Comparison of ENCODE assay signal across 14 cellular contexts in the genomic region with DNA sequence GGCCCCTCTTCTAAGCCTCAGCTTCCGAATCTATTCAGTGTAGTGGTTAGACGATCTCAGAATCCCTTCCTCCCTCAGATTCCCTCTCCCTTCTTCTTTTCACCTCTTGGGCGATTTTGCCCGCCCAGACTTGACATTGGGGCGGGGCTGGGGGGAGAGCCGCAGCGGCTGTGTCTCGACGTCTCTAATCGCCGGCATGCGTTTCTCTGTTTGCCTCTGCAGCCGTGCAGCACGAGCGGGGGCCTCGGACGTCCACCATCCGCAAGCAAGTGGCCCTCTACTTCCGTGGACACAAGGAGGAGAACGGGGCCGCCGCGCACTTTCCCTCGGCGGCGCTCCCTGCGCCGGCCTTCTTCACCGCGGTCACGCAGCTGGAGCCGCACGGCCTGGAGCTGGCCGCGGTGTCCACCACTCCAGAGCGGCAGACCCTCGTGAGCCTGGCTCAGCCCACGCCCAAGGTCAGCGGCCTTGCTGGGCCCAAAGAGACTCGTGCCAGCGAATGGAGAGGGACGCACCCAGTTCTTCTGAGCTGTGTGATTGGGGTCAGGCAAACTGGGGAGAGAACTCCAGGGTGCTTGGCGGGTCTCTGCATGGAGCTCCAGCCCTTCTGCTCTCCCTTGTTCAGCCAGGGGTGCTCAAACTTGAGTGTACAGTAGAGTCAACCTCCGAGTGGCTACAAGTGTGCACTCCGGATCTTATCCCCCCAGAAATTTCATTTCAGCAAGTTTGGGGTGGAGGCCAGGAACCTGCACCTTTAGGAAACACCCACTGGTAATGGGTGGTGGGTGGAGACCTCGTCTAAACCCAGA. TPM values are rescaled to one million over a fixed set of nuclear protein-coding genes. Genes with fewer than 3 reads are reported as not detected.
DNase-seq lines count a peak whose midpoint lies in the region; ATAC-seq and TF ChIP-seq lines count a peak whose summit lies in the region.
"Had no signal": no experiment of that assay in that cellular context is flagged by ENCODE, and none has a peak within 500 bp of the region (broad histone marks: within the 10 kb centered on the region; RNA-seq: fewer than 3 reads in every experiment).

No MANE protein-coding gene starts in this region.

- peaks cover 2% of the 10 kb centered on the region for H3K4me1 ChIP-seq in NT2/D1 (ENCODE audit: insufficient read depth, insufficient read length)
- H3K4me1 ChIP-seq in esophagus muscularis mucosa = peaks cover 12 to 26% (median 23%) of the 10 kb centered on the region in 4 donors

- peaks cover 15% of the 10 kb centered on the region for H3K4me1 Mint-ChIP-seq in CD4-positive, alpha-beta T cell (ENCODE audit: low read depth)
- H3K4me1 Mint-ChIP-seq in neural crest cell = peaks cover 12% of the 10 kb centered on the region

- no peaks in the 10 kb centered on the region for H3K36me3 Mint-ChIP-seq in CD4-positive, alpha-beta T cell (ENCODE audit: low read depth)
- no peaks in the 10 kb centered on the region for H3K36me3 Mint-ChIP-seq in neural crest cell (ENCODE audit: low read depth)

- no peak for TF ChIP-seq CTCF in CD4-positive, alpha-beta T cell (IDR thresholded peaks at IDR 0.05)
- TF ChIP-seq CTCF in esophagus muscularis mucosa (IDR thresholded peaks at IDR 0.05) = no peak
- no peak for TF ChIP-seq CTCF in neural crest cell (conservative IDR thresholded peaks at IDR 0.05)

- intact Hi-C loops in CD4-positive, alpha-beta T cell (cut with DNase I, micrococcal nuclease) = no loop called here
- intact Hi-C loops in esophagus muscularis mucosa (cut with DNase I) = no loop called here

- no peak for DNase-seq in CD4-positive, alpha-beta T cell
- DNase-seq in NT2/D1 (ENCODE audit: low read depth, low spot score) = no peak
- no peak for DNase-seq in esophagus muscularis mucosa (ENCODE audit: extremely low spot score)
- DNase-seq in neural crest cell (ENCODE audit: low read depth, low spot score) = no peak
- no peak for DNase-seq in NCI-H128 (lab: John Stamatoyannopoulos, UW; ENCODE audit: unreplicated experiment)
- DNase-seq in NCI-H2029 (lab: John Stamatoyannopoulos, UW) = no peak
- DNase-seq: activated CD4-positive, alpha-beta T cell treated with anti-CD3 and anti-CD28 coated beads, Interleukin-2, amount 10 ng/mL, durations not matched to agents 7 days and 5 days; cerebellar nuclear complex; DND-41; heart right ventricle had no signal

- TF ChIP-seq POLR2A in esophagus muscularis mucosa (IDR thresholded peaks at IDR 0.05; ENCODE audit: low read depth) (no peak), GM18505 (IDR thresholded peaks at IDR 0.05; ENCODE audit: borderline replicate concordance, extremely low read depth, insufficient read depth, insufficient read length) (no peak)

- H3K27ac Mint-ChIP-seq in CD4-positive, alpha-beta T cell = no peak overlapping the region
- H3K27ac Mint-ChIP-seq in neural crest cell (ENCODE audit: unreplicated experiment) = no peak overlapping the region
- H3K27ac Mint-ChIP-seq: activated CD4-positive, alpha-beta T cell treated with anti-CD3 and anti-CD28 coated beads, Interleukin-2, amount 10 ng/mL, durations not matched to agents 7 days and 5 days had no signal

- CTCF ChIA-PET in CD4-positive, alpha-beta T cell (lab: Charles Lee) = interaction anchor here (0.6 kb wide), 1 partner anchor 360 kb away, joined by 3 read pairs; no protein-coding TSS in a partner anchor

- H3K9me3 ChIP-seq in CD4-positive, alpha-beta T cell (ENCODE audit: control insufficient read depth, low read length) = no peaks in the 10 kb centered on the region
- H3K9me3 ChIP-seq in NT2/D1 (ENCODE audit: insufficient read depth, low read length) (no peaks in the 10 kb centered on the region), esophagus muscularis mucosa (no peaks in the 10 kb centered on the region)
- H3K9me3 ChIP-seq: heart right ventricle, Peyer's patch had no signal

- no peaks in the 10 kb centered on the region for H3K9me3 Mint-ChIP-seq in CD4-positive, alpha-beta T cell
- no peaks in the 10 kb centered on the region for H3K9me3 Mint-ChIP-seq in neural crest cell
- H3K9me3 Mint-ChIP-seq: activated CD4-positive, alpha-beta T cell treated with anti-CD3 and anti-CD28 coated beads, Interleukin-2, amount 10 ng/mL, durations not matched to agents 7 days and 5 days had no signal

- WGBS in esophagus muscularis mucosa = 1% methylated on average over 10 of the region's 46 CpGs

- POLR2A ChIA-PET in CD4-positive, alpha-beta T cell (lab: Charles Lee) = no interaction called here

- no peak overlapping the region for H3K27ac ChIP-seq in CD4-positive, alpha-beta T cell (ENCODE audit: low read depth, low read length)
- no peak overlapping the region for H3K27ac ChIP-seq in esophagus muscularis mucosa (replicated peaks in 1 of 4)
- H3K27ac ChIP-seq: heart right ventricle, Peyer's patch had no signal

- peak overlapping the region; percentile 17 for H3K4me3 Mint-ChIP-seq in CD4-positive, alpha-beta T cell
- H3K4me3 Mint-ChIP-seq in neural crest cell = peak overlapping the region; percentile 77
- H3K4me3 Mint-ChIP-seq: activated CD4-positive, alpha-beta T cell treated with anti-CD3 and anti-CD28 coated beads, Interleukin-2, amount 10 ng/mL, durations not matched to agents 7 days and 5 days had no signal

- ATAC-seq in CD4-positive, alpha-beta T cell (ENCODE audit: poor library complexity) = no peak
- ATAC-seq in GM18505 (IDR thresholded peaks at IDR 0.05; ENCODE audit: unreplicated experiment) (no peak), GM21737 (IDR thresholded peaks at IDR 0.05; ENCODE audit: unreplicated experiment) (no peak)
- ATAC-seq: sciatic nerve had no signal

- H3K27me3 Mint-ChIP-seq in CD4-positive, alpha-beta T cell = peaks cover 96% of the 10 kb centered on the region
- H3K27me3 Mint-ChIP-seq in neural crest cell (ENCODE audit: low read depth) = peaks cover 98% of the 10 kb centered on the region

- TF ChIP-seq EP300 in esophagus muscularis mucosa (IDR thresholded peaks at IDR 0.05) = no peak

- peak overlapping the region; percentile 32 for H3K4me3 ChIP-seq in NT2/D1 (ENCODE audit: insufficient read length, low read depth)
- H3K4me3 ChIP-seq in esophagus muscularis mucosa = peak overlapping the region in 3 of 4 donors; percentile 14 to 41 (median 28)

- no peak overlapping the region for H3K9ac ChIP-seq in NT2/D1 (ENCODE audit: insufficient read length, low read depth)

- H3K27me3 ChIP-seq in CD4-positive, alpha-beta T cell (ENCODE audit: control insufficient read depth, insufficient read depth, low read length) = peaks cover 94% of the 10 kb centered on the region
- peaks cover 74% of the 10 kb centered on the region for H3K27me3 ChIP-seq in NT2/D1 (ENCODE audit: insufficient read depth, insufficient read length)
- peaks cover 0 to 93% (median 64%) of the 10 kb centered on the region in 4 donors for H3K27me3 ChIP-seq in esophagus muscularis mucosa

- H3K36me3 ChIP-seq in NT2/D1 (ENCODE audit: insufficient read depth, insufficient read length, low read length) (no peaks in the 10 kb centered on the region), esophagus muscularis mucosa (no peaks in the 10 kb centered on the region)
- H3K36me3 ChIP-seq: heart right ventricle, Peyer's patch had no signal

RNA-seq across cellular contexts. Expression of a gene that starts 10.7 kb away (rescaled TPM):
- total RNA-seq in CD4-positive, alpha-beta T cell = not detected
- total RNA-seq in esophagus muscularis mucosa (not detected), neural crest cell (not detected in 2 replicates)
- total RNA-seq: activated CD4-positive, alpha-beta T cell treated with anti-CD3 and anti-CD28 coated beads, Interleukin-2, amount 10 ng/mL, durations not matched to agents 7 days and 5 days; heart right ventricle; Peyer's patch; sciatic nerve had no signal
